Comparison of ENCODE assay signal across 11 cellular contexts in the genomic region with DNA sequence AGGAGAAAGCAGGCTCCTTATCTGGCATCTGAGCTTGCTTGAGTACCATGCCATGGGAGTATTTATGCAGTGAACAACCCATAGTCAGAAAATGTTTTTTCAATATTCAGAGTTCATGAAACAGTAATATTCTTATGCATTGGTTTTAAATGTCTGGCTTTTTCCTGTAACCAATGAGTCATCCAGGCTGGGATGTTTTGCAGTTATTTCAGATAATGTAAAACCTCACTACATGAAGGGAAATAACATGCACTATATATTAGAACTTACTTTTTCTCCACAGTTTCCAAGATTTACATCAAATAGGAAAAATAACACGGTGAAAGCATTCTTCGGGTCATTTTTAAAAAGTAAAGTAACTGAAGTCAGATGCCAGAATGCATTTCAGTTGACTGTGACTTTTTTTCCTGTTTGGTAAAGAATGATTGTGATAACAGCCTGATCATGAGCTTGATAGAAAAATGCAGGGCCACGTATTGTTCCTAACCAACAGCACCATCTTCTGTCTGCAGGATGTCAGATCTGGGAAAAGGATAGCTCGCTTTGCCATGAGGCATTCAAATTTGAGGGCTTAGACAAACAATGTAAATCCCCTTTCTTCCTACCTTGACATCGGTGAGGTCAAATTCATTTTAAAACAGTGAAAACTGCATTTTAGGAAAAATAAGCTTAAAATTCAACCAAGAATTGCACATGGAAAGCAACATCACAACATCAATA.
DNase-seq lines count a peak whose midpoint lies in the region; ATAC-seq and TF ChIP-seq lines count a peak whose summit lies in the region.
"Had no signal": no experiment of that assay in that cellular context is flagged by ENCODE, and none has a peak within 500 bp of the region (broad histone marks: within the 10 kb centered on the region; RNA-seq: fewer than 3 reads in every experiment).

No MANE protein-coding gene starts in this region.

- TF ChIP-seq POLR2A in NB4 (IDR thresholded peaks at IDR 0.05; ENCODE audit: extremely low read depth, insufficient read length): no peak

- ATAC-seq in HG03378 (IDR thresholded peaks at IDR 0.05; ENCODE audit: unreplicated experiment): no peak
- ATAC-seq in HG03432 (IDR thresholded peaks at IDR 0.05; ENCODE audit: unreplicated experiment): no peak

- H3K27ac ChIP-seq in brain microvascular endothelial cell: no peak overlapping the region
- H3K27ac ChIP-seq: epithelial cell of prostate, skin epidermis had no signal

- H3K9me3 Mint-ChIP-seq in mesothelial cell of epicardium: no peaks in the 10 kb centered on the region
- H3K9me3 Mint-ChIP-seq: activated B cell treated with CpG ODN at 0.5 μM for 24 hours had no signal

- H3K27ac Mint-ChIP-seq in mesothelial cell of epicardium: peak overlapping the region; percentile 30
- H3K27ac Mint-ChIP-seq: activated B cell treated with CpG ODN at 0.5 μM for 24 hours had no signal

- H3K4me3 Mint-ChIP-seq in mesothelial cell of epicardium: no peak overlapping the region
- H3K4me3 Mint-ChIP-seq: activated B cell treated with CpG ODN at 0.5 μM for 24 hours had no signal

- H3K4me3 ChIP-seq in NB4 (ENCODE audit: low read depth, low read length): no peak overlapping the region
- no peak overlapping the region for H3K4me3 ChIP-seq in brain microvascular endothelial cell (ENCODE audit: low read depth, low read length)
- H3K4me3 ChIP-seq in MG63: no peak overlapping the region
- H3K4me3 ChIP-seq: skin epidermis had no signal

- in situ Hi-C loops in brain microvascular endothelial cell (cut with HindIII; ENCODE audit: low pct_ligation_motif_present, low sequenced_read_pairs): no loop called here

- H3K27me3 Mint-ChIP-seq in mesothelial cell of epicardium (ENCODE audit: low read depth): no peaks in the 10 kb centered on the region
- H3K27me3 Mint-ChIP-seq: activated B cell treated with CpG ODN at 0.5 μM for 24 hours had no signal

- TF ChIP-seq CTCF in NB4 (IDR thresholded peaks at IDR 0.05; ENCODE audit: low read depth, low read length) (peak; percentile 11), brain microvascular endothelial cell (IDR thresholded peaks at IDR 0.05; ENCODE audit: low read depth, low read length, missing control alignments) (peak; percentile 65), mesothelial cell of epicardium (IDR thresholded peaks at IDR 0.05; ENCODE audit: unreplicated experiment) (no peak)

- DNase-seq in Daoy (ENCODE audit: low read depth) (peak; percentile 25), NB4 (ENCODE audit: low read depth) (peak; percentile 23), brain microvascular endothelial cell (peak; percentile 2), mesothelial cell of epicardium (ENCODE audit: low spot score in 2 of 2, unreplicated experiment in 2 of 2) (no peak), NCI-H1048 (lab: John Stamatoyannopoulos, UW) (no peak), MG63 (no peak)
- DNase-seq: activated B cell treated with CpG ODN at 0.5 μM for 24 hours had no signal

- peaks cover 21% of the 10 kb centered on the region for H3K4me1 Mint-ChIP-seq in mesothelial cell of epicardium
- H3K4me1 Mint-ChIP-seq: activated B cell treated with CpG ODN at 0.5 μM for 24 hours had no signal

- H3K36me3 ChIP-seq in brain microvascular endothelial cell (replicated peaks) (no peaks in the 10 kb centered on the region), MG63 (no peaks in the 10 kb centered on the region)

- H3K36me3 Mint-ChIP-seq in mesothelial cell of epicardium: no peaks in the 10 kb centered on the region

- H3K27me3 ChIP-seq in brain microvascular endothelial cell (replicated peaks): no peaks in the 10 kb centered on the region
- no peaks in the 10 kb centered on the region for H3K27me3 ChIP-seq in MG63

- H3K9me3 ChIP-seq in MG63: no peaks in the 10 kb centered on the region

Comparison
In these comparisons a context has a peak if more than half of its experiments do, and no peak if none do; other contexts are left out.
1. DNase-seq: peak in Daoy (single experiment), NB4 (single experiment) and brain microvascular endothelial cell (single experiment); none in mesothelial cell of epicardium (0 of 2), NCI-H1048 (single experiment) and MG63 (single experiment).